In the genomic region with DNA sequence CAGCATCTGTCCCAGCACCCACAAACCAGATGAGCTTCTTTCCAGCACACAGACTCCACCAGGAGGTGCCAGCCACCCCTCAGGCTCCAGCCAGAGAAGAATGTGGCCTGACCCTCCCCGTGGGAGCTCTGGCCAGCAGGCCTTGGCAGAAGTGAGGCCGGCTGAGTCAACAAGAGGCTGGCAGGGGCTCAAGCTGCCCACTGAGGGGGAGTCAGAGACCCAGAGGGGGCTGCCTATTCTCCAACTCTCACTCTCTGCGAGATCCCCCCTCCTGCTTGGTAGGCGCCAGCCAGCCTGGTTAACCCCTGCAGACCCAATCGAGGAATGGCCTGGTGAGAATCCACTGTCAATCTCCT, we compare ENCODE assay signal across 10 cellular contexts. TPM values are rescaled to one million over a fixed set of nuclear protein-coding genes. Genes with fewer than 3 reads are reported as not detected.
DNase-seq lines count a peak whose midpoint lies in the region; ATAC-seq, FAIRE-seq and TF ChIP-seq lines count a peak whose summit lies in the region.
"Had no signal": no experiment of that assay in that cellular context is flagged by ENCODE, and none has a peak within 500 bp of the region (broad histone marks: within the 10 kb centered on the region; RNA-seq: fewer than 3 reads in every experiment).

No MANE protein-coding gene starts in this region.

- H3K4me3 Mint-ChIP-seq in HFFc6, result no peak overlapping the region
- no peak overlapping the region for H3K4me3 Mint-ChIP-seq in activated CD8-positive, alpha-beta T cell treated with anti-CD3 and anti-CD28 coated beads for 36 hours
- H3K4me3 Mint-ChIP-seq: immature natural killer cell had no signal

- CTCF ChIA-PET in activated CD8-positive, alpha-beta T cell treated with anti-CD3 and anti-CD28 coated beads for 36 hours (lab: Charles Lee), result interaction anchor here (1.0 to 15.0 kb wide), 3 partner anchors 10 to 43 kb away, joined by 3 to 501 read pairs (median 4); partner anchors contain the start of gene CDC42EP1

- H3K9me3 Mint-ChIP-seq in HFFc6, result no peaks in the 10 kb centered on the region
- no peaks in the 10 kb centered on the region for H3K9me3 Mint-ChIP-seq in activated CD8-positive, alpha-beta T cell treated with anti-CD3 and anti-CD28 coated beads for 36 hours
- H3K9me3 Mint-ChIP-seq: immature natural killer cell had no signal

- intact Hi-C loops in kidney (cut with DNase I), result no loop called here
- intact Hi-C loops in activated CD8-positive, alpha-beta T cell treated with anti-CD3 and anti-CD28 coated beads for 36 hours (cut with micrococcal nuclease), result no loop called here

- H3K9ac ChIP-seq in kidney (ENCODE audit: low read length in 2 of 2) (peak overlapping the region in 1 of 2 donors; percentile 34), smooth muscle cell (ENCODE audit: low read depth) (no peak overlapping the region)

- no peak overlapping the region for H2AFZ ChIP-seq in smooth muscle cell (ENCODE audit: low read depth)

- POLR2A ChIA-PET in activated CD8-positive, alpha-beta T cell treated with anti-CD3 and anti-CD28 coated beads for 36 hours (lab: Charles Lee), result interaction anchor here (0.8 to 0.9 kb wide), 2 partner anchors 12 to 19 kb away, joined by 3 to 5 read pairs; no protein-coding TSS in a partner anchor

- peaks cover 61% of the 10 kb centered on the region for H3K4me1 Mint-ChIP-seq in HFFc6 (ENCODE audit: low read depth)
- H3K4me1 Mint-ChIP-seq in activated CD8-positive, alpha-beta T cell treated with anti-CD3 and anti-CD28 coated beads for 36 hours (ENCODE audit: low read depth), result peaks cover 7% of the 10 kb centered on the region

- no peaks in the 10 kb centered on the region for H4K20me1 ChIP-seq in smooth muscle cell (ENCODE audit: low read depth)

- H3K27me3 ChIP-seq in smooth muscle cell (ENCODE audit: low read depth) (no peaks in the 10 kb centered on the region), HAP-1 (ENCODE audit: low read depth) (no peaks in the 10 kb centered on the region)

- no peaks in the 10 kb centered on the region for H3K36me3 Mint-ChIP-seq in HFFc6 (ENCODE audit: low read depth)
- H3K36me3 Mint-ChIP-seq in activated CD8-positive, alpha-beta T cell treated with anti-CD3 and anti-CD28 coated beads for 36 hours (ENCODE audit: low read depth), result no peaks in the 10 kb centered on the region
- H3K36me3 Mint-ChIP-seq: immature natural killer cell had no signal

- H3K36me3 ChIP-seq in kidney (ENCODE audit: control insufficient read depth in 1 of 2, insufficient read depth in 2 of 2, low read length in 2 of 2) (no peaks in the 10 kb centered on the region), smooth muscle cell (ENCODE audit: low read depth) (no peaks in the 10 kb centered on the region), HAP-1 (replicated peaks) (no peaks in the 10 kb centered on the region)

- no peak overlapping the region for H3K4me2 ChIP-seq in smooth muscle cell

- H3K9me3 ChIP-seq in kidney (ENCODE audit: control insufficient read depth in 1 of 2, low read length in 2 of 2) (no peaks in the 10 kb centered on the region), smooth muscle cell (replicated peaks; ENCODE audit: low read depth) (no peaks in the 10 kb centered on the region), HAP-1 (no peaks in the 10 kb centered on the region)

- TF ChIP-seq CTCF in HFFc6 (IDR thresholded peaks at IDR 0.05) (peak; percentile 59; the same call in 1 of the 2 replicates), astrocyte of the cerebellum (IDR thresholded peaks at IDR 0.05; ENCODE audit: low read depth, low read length, missing control alignments) (peak; percentile 52), kidney (IDR thresholded peaks at IDR 0.05; ENCODE audit: borderline replicate concordance, extremely low read depth, insufficient read depth) (no peak), smooth muscle cell (IDR thresholded peaks at IDR 0.05; ENCODE audit: borderline replicate concordance, insufficient read depth, poor library complexity, severe bottlenecking) (peak; percentile 9)
- no peak for TF ChIP-seq CTCF in activated CD8-positive, alpha-beta T cell treated with anti-CD3 and anti-CD28 coated beads for 36 hours (IDR thresholded peaks at IDR 0.05)

- no peak for FAIRE-seq in kidney (lab: Jason Lieb, UNC)

- peaks cover 1% of the 10 kb centered on the region; the same call in 1 of the 2 replicates for H3K27me3 Mint-ChIP-seq in HFFc6 (ENCODE audit: insufficient read depth)
- peaks cover 4% of the 10 kb centered on the region for H3K27me3 Mint-ChIP-seq in activated CD8-positive, alpha-beta T cell treated with anti-CD3 and anti-CD28 coated beads for 36 hours

- DNase-seq in HFFc6 (peak; percentile 53), astrocyte of the cerebellum (ENCODE audit: low read depth) (no peak), kidney (peak; percentile 87), smooth muscle cell (lab: John Stamatoyannopoulos, UW; ENCODE audit: unreplicated experiment) (no peak), epidermal melanocyte (ENCODE audit: insufficient read length, low spot score) (no peak), H4 (ENCODE audit: low spot score) (no peak), HAP-1 (ENCODE audit: low spot score in 2 of 2) (no peak)
- no peak for DNase-seq in activated CD8-positive, alpha-beta T cell treated with anti-CD3 and anti-CD28 coated beads for 36 hours
- DNase-seq: immature natural killer cell had no signal

- WGBS in smooth muscle cell (ENCODE audit: low lambda C conversion rate), result 36% methylated on average over 5 of the region's 5 CpGs

- no peak for ATAC-seq in activated CD8-positive, alpha-beta T cell treated with anti-CD3 and anti-CD28 coated beads for 36 hours

- H3K27ac ChIP-seq in kidney (ENCODE audit: low read depth in 2 of 2, low read length in 2 of 2) (peak overlapping the region in 1 of 2 donors; percentile 22), smooth muscle cell (ENCODE audit: low read depth) (no peak overlapping the region)

- peaks cover 22 to 37% of the 10 kb centered on the region in 2 donors for H3K4me1 ChIP-seq in kidney (ENCODE audit: control insufficient read depth in 1 of 2, insufficient read depth in 1 of 2, low read depth in 1 of 2, low read length in 2 of 2)
- H3K4me1 ChIP-seq in smooth muscle cell (ENCODE audit: low read depth), result peaks cover 37% of the 10 kb centered on the region
- no peaks in the 10 kb centered on the region; the same call in 1 of the 2 replicates for H3K4me1 ChIP-seq in HAP-1

- H3K4me3 ChIP-seq in astrocyte of the cerebellum (ENCODE audit: low read depth, low read length) (no peak overlapping the region), kidney (ENCODE audit: low read length in 2 of 2) (no peak overlapping the region), smooth muscle cell (no peak overlapping the region), HAP-1 (no peak overlapping the region)

- H3F3A ChIP-seq in smooth muscle cell (ENCODE audit: low read depth), result peaks cover 14% of the 10 kb centered on the region

- no peaks in the 10 kb centered on the region for H3K79me2 ChIP-seq in smooth muscle cell (ENCODE audit: low read depth)

- in situ Hi-C loops in astrocyte of the cerebellum (cut with HindIII; ENCODE audit: low sequenced_read_pairs), result no loop called here
- in situ Hi-C loops in HAP-1 (cut with MboI; ENCODE audit: low sequenced_read_pairs), result no loop called here

- no peak overlapping the region for H3K27ac Mint-ChIP-seq in HFFc6
- H3K27ac Mint-ChIP-seq in activated CD8-positive, alpha-beta T cell treated with anti-CD3 and anti-CD28 coated beads for 36 hours, result no peak overlapping the region

RNA-seq across cellular contexts. Expression of gene CDC42EP1, which starts 10.6 kb away (rescaled TPM):
- 100 to 1,000 TPM in 3 of 6 experiments, 10 to 100 TPM in 3; 88.3 to 104 (median 97.2) TPM for total RNA-seq in HFFc6 (2021; fragmentation: NEBNext Ultra II Directional; extraction: Animal tissue kit (Norgen Biotek cat#: 25700))
- total RNA-seq in kidney (68.5 TPM), smooth muscle cell (14.0 and 19.1 TPM in 2 replicates)
- polyA plus RNA-seq in kidney (ENCODE audit: insufficient read depth, low read depth, low replicate concordance) (29.5 TPM), smooth muscle cell (89.6 and 94.9 TPM in 2 replicates)
- total RNA-seq in H4 (2014; rRNA removed; shearing (Covaris generic)), result 7.6 and 9.5 TPM in 2 replicates
- total RNA-seq in activated CD8-positive, alpha-beta T cell treated with anti-CD3 and anti-CD28 coated beads for 36 hours, result under 1 TPM; 0.59 to 0.72 TPM

RNA-seq across cellular contexts. Expression of gene LGALS2, which starts 30.2 kb away (rescaled TPM):
- total RNA-seq in HFFc6 (2021; fragmentation: NEBNext Ultra II Directional; extraction: Animal tissue kit (Norgen Biotek cat#: 25700)), result not detected
- total RNA-seq in kidney (20.4 TPM), smooth muscle cell (not detected in 2 replicates)
- polyA plus RNA-seq in kidney (ENCODE audit: insufficient read depth, low read depth, low replicate concordance) (372 TPM), smooth muscle cell (0.48 and 1.1 TPM in 2 replicates)
- total RNA-seq in H4 (2014; rRNA removed; shearing (Covaris generic)), result not detected in 2 replicates
- total RNA-seq in activated CD8-positive, alpha-beta T cell treated with anti-CD3 and anti-CD28 coated beads for 36 hours, result not detected

RNA-seq across cellular contexts. Expression of gene CARD10, which starts 30.5 kb away (rescaled TPM):
- 1 to 10 TPM; 4.4 to 5.6 (median 4.8) TPM for total RNA-seq in HFFc6 (2021; fragmentation: NEBNext Ultra II Directional; extraction: Animal tissue kit (Norgen Biotek cat#: 25700))
- total RNA-seq in kidney (42.3 TPM), smooth muscle cell (3.7 and 6.0 TPM in 2 replicates)
- polyA plus RNA-seq in kidney (ENCODE audit: insufficient read depth, low read depth, low replicate concordance) (32.4 TPM), smooth muscle cell (2.3 and 5.4 TPM in 2 replicates)
- 2.8 and 3.9 TPM in 2 replicates for total RNA-seq in H4 (2014; rRNA removed; shearing (Covaris generic))
- under 1 TPM; 0.09 to 0.18 TPM for total RNA-seq in activated CD8-positive, alpha-beta T cell treated with anti-CD3 and anti-CD28 coated beads for 36 hours
- total RNA-seq: T-helper 1 cell treated with Interleukin-12 subunit alpha and Interleukin-12 subunit beta and Interleukin-4 antibody, amounts not matched to agents 30 ng/mL and 1 ng/mL, for 36 hours had no signal

RNA-seq across cellular contexts. Expression of gene GGA1, which starts 59.0 kb away (rescaled TPM):
- total RNA-seq in HFFc6 (2021; fragmentation: NEBNext Ultra II Directional; extraction: Animal tissue kit (Norgen Biotek cat#: 25700)), result 10 to 100 TPM; 37.5 to 45.4 (median 41.5) TPM
- 61.2 TPM for total RNA-seq in kidney
- 37.5 TPM for polyA plus RNA-seq in kidney (ENCODE audit: insufficient read depth, low read depth, low replicate concordance)
- total RNA-seq in smooth muscle cell, result 15.6 and 27.3 TPM in 2 replicates
- 44.0 and 59.6 TPM in 2 replicates for polyA plus RNA-seq in smooth muscle cell
- 8.2 and 31.3 TPM in 2 replicates for total RNA-seq in H4 (2014; rRNA removed; shearing (Covaris generic))
- total RNA-seq in activated CD8-positive, alpha-beta T cell treated with anti-CD3 and anti-CD28 coated beads for 36 hours, result 10 to 100 TPM; 59.7 to 62.8 TPM

Comparison
In these comparisons a context has a peak if more than half of its experiments do, and no peak if none do; other contexts are left out.
1. DNase-seq: peak in HFFc6 (single experiment) and kidney (single experiment); none in astrocyte of the cerebellum (single experiment), smooth muscle cell (single experiment), epidermal melanocyte (single experiment), H4 (single experiment), HAP-1 (0 of 2) and activated CD8-positive, alpha-beta T cell treated with anti-CD3 and anti-CD28 coated beads for 36 hours (single experiment).
2. CTCF ChIP-seq: peak in HFFc6 (single experiment), astrocyte of the cerebellum (single experiment) and smooth muscle cell (single experiment); none in kidney (single experiment) and activated CD8-positive, alpha-beta T cell treated with anti-CD3 and anti-CD28 coated beads for 36 hours (single experiment).
3. RNA of gene LGALS2, which starts 30.2 kb away (total RNA-seq): 20.4 TPM in kidney (single experiment); not detected in HFFc6, not detected in smooth muscle cell, not detected in H4 and not detected in activated CD8-positive, alpha-beta T cell treated with anti-CD3 and anti-CD28 coated beads for 36 hours; every median in the first group is over 10 times any median in the second.